1 cellular context compared by ENCODE assay signal in the genomic region with DNA sequence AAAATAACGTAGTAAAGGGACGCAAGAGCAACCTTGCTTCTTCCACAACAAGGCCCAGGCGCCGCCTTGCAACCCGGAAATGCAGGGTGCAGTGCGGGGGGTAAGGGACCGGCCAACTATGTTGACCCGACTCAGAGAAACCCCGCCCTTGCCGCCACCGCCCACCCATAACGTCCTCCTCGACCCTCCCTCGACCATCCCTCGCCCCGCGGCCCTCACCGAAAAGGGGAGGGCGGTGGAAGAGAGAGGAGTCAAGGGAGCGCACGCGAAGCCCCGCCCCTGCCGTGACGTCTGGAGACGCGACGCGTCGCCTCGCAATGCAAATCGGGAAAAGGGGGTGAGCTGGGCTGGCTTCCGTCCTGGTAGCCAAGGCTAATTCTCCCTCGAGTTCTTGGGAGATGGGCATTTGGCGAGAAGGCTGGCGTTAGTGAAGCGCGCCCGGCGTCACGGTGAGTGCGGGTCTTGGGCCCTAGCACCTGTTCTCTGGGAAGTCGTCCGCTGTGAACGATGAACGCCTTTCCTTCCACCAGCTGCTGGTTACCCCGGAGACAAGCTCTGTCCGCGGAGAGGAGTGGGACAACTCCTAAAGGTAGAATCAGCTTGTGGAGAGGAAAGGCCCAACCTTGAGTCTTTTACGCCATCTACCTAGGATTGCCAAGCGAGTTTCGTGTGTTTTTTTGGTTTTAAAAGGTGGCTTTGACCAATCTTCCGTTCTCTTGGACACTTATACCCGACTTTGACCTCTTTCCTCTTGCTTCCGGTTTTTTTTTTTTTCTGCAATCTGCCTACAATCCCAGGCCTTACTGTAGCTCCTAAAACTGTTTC.
TF ChIP-seq lines count a peak whose summit lies in the region.

A gene (plus strand): TSS at position 340 of the 825 bp plus-strand sequence. CDS start 14,669 bp downstream, outside the sequence.

TF ChIP-seq in GM12878, 131 proteins besides CTCF, POLR2A, EP300 and RAD21 (continued from another document and continues in another):
- TF ChIP-seq, protein P1, sequence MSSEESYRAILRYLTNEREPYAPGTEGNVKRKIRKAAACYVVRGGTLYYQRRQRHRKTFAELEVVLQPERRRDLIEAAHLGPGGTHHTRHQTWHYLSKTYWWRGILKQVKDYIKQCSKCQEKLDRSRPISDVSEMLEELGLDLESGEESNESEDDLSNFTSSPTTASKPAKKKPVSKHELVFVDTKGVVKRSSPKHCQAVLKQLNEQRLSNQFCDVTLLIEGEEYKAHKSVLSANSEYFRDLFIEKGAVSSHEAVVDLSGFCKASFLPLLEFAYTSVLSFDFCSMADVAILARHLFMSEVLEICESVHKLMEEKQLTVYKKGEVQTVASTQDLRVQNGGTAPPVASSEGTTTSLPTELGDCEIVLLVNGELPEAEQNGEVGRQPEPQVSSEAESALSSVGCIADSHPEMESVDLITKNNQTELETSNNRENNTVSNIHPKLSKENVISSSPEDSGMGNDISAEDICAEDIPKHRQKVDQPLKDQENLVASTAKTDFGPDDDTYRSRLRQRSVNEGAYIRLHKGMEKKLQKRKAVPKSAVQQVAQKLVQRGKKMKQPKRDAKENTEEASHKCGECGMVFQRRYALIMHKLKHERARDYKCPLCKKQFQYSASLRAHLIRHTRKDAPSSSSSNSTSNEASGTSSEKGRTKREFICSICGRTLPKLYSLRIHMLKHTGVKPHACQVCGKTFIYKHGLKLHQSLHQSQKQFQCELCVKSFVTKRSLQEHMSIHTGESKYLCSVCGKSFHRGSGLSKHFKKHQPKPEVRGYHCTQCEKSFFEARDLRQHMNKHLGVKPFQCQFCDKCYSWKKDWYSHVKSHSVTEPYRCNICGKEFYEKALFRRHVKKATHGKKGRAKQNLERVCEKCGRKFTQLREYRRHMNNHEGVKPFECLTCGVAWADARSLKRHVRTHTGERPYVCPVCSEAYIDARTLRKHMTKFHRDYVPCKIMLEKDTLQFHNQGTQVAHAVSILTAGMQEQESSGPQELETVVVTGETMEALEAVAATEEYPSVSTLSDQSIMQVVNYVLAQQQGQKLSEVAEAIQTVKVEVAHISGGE (CRISPR knock-in tag; IDR thresholded peaks at IDR 0.05), result no peak
- no peak for TF ChIP-seq RAD51 (IDR thresholded peaks at IDR 0.05)
- TF ChIP-seq RFX5 (IDR thresholded peaks at IDR 0.05; ENCODE audit: low read depth, low read length), result peak; percentile 61
- TF ChIP-seq ETV6 (conservative IDR thresholded peaks at IDR 0.05 in 1 of 2, IDR thresholded peaks at IDR 0.05 in 1 of 2; ENCODE audit: borderline replicate concordance in 1 of 2, low read depth in 1 of 2), result 0 out of 4 replicates have a peak, but pooled peaks of 1 of the 2 experiments have one; percentile 41
- TF ChIP-seq NBN (IDR thresholded peaks at IDR 0.05), result peak; percentile 73; the same call in 1 of the 2 replicates
- TF ChIP-seq, protein P2, sequence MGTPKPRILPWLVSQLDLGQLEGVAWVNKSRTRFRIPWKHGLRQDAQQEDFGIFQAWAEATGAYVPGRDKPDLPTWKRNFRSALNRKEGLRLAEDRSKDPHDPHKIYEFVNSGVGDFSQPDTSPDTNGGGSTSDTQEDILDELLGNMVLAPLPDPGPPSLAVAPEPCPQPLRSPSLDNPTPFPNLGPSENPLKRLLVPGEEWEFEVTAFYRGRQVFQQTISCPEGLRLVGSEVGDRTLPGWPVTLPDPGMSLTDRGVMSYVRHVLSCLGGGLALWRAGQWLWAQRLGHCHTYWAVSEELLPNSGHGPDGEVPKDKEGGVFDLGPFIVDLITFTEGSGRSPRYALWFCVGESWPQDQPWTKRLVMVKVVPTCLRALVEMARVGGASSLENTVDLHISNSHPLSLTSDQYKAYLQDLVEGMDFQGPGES (IDR thresholded peaks at IDR 0.05), result no peak
- TF ChIP-seq, protein P3, sequence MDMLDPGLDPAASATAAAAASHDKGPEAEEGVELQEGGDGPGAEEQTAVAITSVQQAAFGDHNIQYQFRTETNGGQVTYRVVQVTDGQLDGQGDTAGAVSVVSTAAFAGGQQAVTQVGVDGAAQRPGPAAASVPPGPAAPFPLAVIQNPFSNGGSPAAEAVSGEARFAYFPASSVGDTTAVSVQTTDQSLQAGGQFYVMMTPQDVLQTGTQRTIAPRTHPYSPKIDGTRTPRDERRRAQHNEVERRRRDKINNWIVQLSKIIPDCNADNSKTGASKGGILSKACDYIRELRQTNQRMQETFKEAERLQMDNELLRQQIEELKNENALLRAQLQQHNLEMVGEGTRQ (IDR thresholded peaks at IDR 0.05; ENCODE audit: borderline replicate concordance, low read depth, low read length), result no peak
- TF ChIP-seq, protein P4, sequence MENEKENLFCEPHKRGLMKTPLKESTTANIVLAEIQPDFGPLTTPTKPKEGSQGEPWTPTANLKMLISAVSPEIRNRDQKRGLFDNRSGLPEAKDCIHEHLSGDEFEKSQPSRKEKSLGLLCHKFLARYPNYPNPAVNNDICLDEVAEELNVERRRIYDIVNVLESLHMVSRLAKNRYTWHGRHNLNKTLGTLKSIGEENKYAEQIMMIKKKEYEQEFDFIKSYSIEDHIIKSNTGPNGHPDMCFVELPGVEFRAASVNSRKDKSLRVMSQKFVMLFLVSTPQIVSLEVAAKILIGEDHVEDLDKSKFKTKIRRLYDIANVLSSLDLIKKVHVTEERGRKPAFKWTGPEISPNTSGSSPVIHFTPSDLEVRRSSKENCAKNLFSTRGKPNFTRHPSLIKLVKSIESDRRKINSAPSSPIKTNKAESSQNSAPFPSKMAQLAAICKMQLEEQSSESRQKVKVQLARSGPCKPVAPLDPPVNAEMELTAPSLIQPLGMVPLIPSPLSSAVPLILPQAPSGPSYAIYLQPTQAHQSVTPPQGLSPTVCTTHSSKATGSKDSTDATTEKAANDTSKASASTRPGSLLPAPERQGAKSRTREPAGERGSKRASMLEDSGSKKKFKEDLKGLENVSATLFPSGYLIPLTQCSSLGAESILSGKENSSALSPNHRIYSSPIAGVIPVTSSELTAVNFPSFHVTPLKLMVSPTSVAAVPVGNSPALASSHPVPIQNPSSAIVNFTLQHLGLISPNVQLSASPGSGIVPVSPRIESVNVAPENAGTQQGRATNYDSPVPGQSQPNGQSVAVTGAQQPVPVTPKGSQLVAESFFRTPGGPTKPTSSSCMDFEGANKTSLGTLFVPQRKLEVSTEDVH (IDR thresholded peaks at IDR 0.05; ENCODE audit: low read depth, partially characterized antibody), result no peak
- no peak for TF ChIP-seq BRCA1 (IDR thresholded peaks at IDR 0.05; ENCODE audit: low read depth, low read length)
- TF ChIP-seq, protein P5, sequence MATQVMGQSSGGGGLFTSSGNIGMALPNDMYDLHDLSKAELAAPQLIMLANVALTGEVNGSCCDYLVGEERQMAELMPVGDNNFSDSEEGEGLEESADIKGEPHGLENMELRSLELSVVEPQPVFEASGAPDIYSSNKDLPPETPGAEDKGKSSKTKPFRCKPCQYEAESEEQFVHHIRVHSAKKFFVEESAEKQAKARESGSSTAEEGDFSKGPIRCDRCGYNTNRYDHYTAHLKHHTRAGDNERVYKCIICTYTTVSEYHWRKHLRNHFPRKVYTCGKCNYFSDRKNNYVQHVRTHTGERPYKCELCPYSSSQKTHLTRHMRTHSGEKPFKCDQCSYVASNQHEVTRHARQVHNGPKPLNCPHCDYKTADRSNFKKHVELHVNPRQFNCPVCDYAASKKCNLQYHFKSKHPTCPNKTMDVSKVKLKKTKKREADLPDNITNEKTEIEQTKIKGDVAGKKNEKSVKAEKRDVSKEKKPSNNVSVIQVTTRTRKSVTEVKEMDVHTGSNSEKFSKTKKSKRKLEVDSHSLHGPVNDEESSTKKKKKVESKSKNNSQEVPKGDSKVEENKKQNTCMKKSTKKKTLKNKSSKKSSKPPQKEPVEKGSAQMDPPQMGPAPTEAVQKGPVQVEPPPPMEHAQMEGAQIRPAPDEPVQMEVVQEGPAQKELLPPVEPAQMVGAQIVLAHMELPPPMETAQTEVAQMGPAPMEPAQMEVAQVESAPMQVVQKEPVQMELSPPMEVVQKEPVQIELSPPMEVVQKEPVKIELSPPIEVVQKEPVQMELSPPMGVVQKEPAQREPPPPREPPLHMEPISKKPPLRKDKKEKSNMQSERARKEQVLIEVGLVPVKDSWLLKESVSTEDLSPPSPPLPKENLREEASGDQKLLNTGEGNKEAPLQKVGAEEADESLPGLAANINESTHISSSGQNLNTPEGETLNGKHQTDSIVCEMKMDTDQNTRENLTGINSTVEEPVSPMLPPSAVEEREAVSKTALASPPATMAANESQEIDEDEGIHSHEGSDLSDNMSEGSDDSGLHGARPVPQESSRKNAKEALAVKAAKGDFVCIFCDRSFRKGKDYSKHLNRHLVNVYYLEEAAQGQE (IDR thresholded peaks at IDR 0.05; ENCODE audit: low read depth, low read length), result no peak
- TF ChIP-seq ZBED1 (IDR thresholded peaks at IDR 0.05; ENCODE audit: borderline replicate concordance), result no peak
- TF ChIP-seq, protein P6, sequence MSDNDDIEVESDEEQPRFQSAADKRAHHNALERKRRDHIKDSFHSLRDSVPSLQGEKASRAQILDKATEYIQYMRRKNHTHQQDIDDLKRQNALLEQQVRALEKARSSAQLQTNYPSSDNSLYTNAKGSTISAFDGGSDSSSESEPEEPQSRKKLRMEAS (IDR thresholded peaks at IDR 0.05; ENCODE audit: low read depth, low read length), result 0 out of 2 replicates have a peak, but pooled peaks have one; percentile 28
- TF ChIP-seq, protein P7, sequence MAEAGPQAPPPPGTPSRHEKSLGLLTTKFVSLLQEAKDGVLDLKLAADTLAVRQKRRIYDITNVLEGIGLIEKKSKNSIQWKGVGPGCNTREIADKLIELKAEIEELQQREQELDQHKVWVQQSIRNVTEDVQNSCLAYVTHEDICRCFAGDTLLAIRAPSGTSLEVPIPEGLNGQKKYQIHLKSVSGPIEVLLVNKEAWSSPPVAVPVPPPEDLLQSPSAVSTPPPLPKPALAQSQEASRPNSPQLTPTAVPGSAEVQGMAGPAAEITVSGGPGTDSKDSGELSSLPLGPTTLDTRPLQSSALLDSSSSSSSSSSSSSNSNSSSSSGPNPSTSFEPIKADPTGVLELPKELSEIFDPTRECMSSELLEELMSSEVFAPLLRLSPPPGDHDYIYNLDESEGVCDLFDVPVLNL (IDR thresholded peaks at IDR 0.05; ENCODE audit: low read depth, low read length), result no peak
- peak; percentile 67 for TF ChIP-seq SP1 (IDR thresholded peaks at IDR 0.05; ENCODE audit: low read depth, low read length)
- TF ChIP-seq SMAD5 (IDR thresholded peaks at IDR 0.05; ENCODE audit: low read depth), result peak; percentile 73
- TF ChIP-seq, protein P8, sequence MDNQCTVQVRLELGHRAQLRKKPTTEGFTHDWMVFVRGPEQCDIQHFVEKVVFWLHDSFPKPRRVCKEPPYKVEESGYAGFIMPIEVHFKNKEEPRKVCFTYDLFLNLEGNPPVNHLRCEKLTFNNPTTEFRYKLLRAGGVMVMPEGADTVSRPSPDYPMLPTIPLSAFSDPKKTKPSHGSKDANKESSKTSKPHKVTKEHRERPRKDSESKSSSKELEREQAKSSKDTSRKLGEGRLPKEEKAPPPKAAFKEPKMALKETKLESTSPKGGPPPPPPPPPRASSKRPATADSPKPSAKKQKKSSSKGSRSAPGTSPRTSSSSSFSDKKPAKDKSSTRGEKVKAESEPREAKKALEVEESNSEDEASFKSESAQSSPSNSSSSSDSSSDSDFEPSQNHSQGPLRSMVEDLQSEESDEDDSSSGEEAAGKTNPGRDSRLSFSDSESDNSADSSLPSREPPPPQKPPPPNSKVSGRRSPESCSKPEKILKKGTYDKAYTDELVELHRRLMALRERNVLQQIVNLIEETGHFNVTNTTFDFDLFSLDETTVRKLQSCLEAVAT (IDR thresholded peaks at IDR 0.05), result no peak; the same call in 1 of the 2 replicates
- no peak; the same call in 1 of the 2 replicates for TF ChIP-seq GATAD2B (conservative IDR thresholded peaks at IDR 0.05; ENCODE audit: low read depth)
- TF ChIP-seq, protein P9, sequence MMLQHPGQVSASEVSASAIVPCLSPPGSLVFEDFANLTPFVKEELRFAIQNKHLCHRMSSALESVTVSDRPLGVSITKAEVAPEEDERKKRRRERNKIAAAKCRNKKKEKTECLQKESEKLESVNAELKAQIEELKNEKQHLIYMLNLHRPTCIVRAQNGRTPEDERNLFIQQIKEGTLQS (IDR thresholded peaks at IDR 0.05; ENCODE audit: borderline replicate concordance, extremely low read depth, low read depth, low read length), result peak; percentile 60; the same call in 1 of the 2 replicates
- peak; percentile 81; the same call in 1 of the 2 replicates for TF ChIP-seq HDGF (IDR thresholded peaks at IDR 0.05)
- 0 out of 2 replicates have a peak, but pooled peaks have one; percentile 32 for TF ChIP-seq DPF2 (IDR thresholded peaks at IDR 0.05)
- no peak for TF ChIP-seq NR2C2 (IDR thresholded peaks at IDR 0.05; ENCODE audit: borderline replicate concordance, control insufficient read depth, insufficient read length, low read depth)
- TF ChIP-seq BCL11A (IDR thresholded peaks at IDR 0.05; ENCODE audit: low read depth, low read length), result no peak
- TF ChIP-seq NFXL1 (IDR thresholded peaks at IDR 0.05; ENCODE audit: borderline replicate concordance), result no peak
- TF ChIP-seq SMAD1 (IDR thresholded peaks at IDR 0.05; ENCODE audit: low read depth, partially characterized antibody), result no peak
- TF ChIP-seq MTA3 (IDR thresholded peaks at IDR 0.05; ENCODE audit: borderline replicate concordance, low read length), result no peak; the same call in 1 of the 2 replicates
- TF ChIP-seq CREB1 (IDR thresholded peaks at IDR 0.05; ENCODE audit: low read depth), result peak; percentile 98
- TF ChIP-seq STAT1 (conservative IDR thresholded peaks at IDR 0.05), result no peak
- peak; percentile 82 for TF ChIP-seq ZNF384 (IDR thresholded peaks at IDR 0.05; ENCODE audit: borderline replicate concordance, low read depth, low read length)
- TF ChIP-seq CBX3 (IDR thresholded peaks at IDR 0.05; ENCODE audit: borderline replicate concordance, low read depth), result no peak
- TF ChIP-seq, protein P10, sequence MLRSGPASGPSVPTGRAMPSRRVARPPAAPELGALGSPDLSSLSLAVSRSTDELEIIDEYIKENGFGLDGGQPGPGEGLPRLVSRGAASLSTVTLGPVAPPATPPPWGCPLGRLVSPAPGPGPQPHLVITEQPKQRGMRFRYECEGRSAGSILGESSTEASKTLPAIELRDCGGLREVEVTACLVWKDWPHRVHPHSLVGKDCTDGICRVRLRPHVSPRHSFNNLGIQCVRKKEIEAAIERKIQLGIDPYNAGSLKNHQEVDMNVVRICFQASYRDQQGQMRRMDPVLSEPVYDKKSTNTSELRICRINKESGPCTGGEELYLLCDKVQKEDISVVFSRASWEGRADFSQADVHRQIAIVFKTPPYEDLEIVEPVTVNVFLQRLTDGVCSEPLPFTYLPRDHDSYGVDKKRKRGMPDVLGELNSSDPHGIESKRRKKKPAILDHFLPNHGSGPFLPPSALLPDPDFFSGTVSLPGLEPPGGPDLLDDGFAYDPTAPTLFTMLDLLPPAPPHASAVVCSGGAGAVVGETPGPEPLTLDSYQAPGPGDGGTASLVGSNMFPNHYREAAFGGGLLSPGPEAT (IDR thresholded peaks at IDR 0.05; ENCODE audit: low read depth), result peak; percentile 81
- TF ChIP-seq ZNF24 (IDR thresholded peaks at IDR 0.05), result no peak
- TF ChIP-seq, protein P11, sequence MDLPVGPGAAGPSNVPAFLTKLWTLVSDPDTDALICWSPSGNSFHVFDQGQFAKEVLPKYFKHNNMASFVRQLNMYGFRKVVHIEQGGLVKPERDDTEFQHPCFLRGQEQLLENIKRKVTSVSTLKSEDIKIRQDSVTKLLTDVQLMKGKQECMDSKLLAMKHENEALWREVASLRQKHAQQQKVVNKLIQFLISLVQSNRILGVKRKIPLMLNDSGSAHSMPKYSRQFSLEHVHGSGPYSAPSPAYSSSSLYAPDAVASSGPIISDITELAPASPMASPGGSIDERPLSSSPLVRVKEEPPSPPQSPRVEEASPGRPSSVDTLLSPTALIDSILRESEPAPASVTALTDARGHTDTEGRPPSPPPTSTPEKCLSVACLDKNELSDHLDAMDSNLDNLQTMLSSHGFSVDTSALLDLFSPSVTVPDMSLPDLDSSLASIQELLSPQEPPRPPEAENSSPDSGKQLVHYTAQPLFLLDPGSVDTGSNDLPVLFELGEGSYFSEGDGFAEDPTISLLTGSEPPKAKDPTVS (IDR thresholded peaks at IDR 0.05; ENCODE audit: low read depth, low read length), result no peak
